13 cellular contexts compared by ENCODE assay signal in the genomic region with DNA sequence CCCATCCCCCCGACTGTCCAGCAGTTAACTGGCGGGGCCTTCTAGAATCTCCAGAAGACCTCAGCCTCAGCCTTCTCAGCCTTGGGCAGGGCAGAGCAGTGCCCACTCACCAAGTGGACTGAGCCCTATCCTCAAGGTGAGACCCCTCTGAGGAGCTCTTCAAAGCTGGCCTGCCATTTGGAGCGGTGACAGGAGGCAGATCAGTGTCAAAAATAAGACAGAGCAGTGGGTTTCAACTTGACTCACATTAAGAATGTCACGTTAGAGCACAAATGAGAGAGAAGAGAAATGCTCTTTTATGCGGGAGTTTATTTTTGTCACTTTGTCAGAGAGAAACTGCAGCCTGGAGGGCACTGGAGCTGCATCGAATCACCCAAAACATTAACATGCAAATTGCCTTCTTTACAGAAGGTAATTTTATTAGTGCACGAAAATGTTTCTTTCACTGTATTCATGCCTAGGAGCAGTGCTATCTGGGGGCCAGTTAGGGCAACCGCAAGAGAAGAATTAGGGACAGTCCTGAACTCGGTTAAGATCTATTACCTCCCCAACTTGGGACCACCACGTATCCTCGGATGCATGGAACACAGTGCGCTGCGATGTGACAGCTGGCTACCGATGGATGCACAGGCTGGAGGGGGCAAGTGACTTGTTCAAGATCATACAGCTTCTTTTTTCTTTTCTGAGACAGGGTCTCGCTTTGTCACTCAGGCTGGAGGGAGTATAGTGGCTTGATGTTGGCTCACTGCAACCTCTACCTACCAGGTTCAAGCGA.
DNase-seq lines count a peak whose midpoint lies in the region; ATAC-seq, FAIRE-seq and TF ChIP-seq lines count a peak whose summit lies in the region.
"Had no signal": no experiment of that assay in that cellular context is flagged by ENCODE, and none has a peak within 500 bp of the region (broad histone marks: within the 10 kb centered on the region; RNA-seq: fewer than 3 reads in every experiment).

No MANE protein-coding gene starts in this region.

- H3K9me3 ChIP-seq in tibial artery (no peaks in the 10 kb centered on the region), pancreas (no peaks in the 10 kb centered on the region)

- H3K4me3 ChIP-seq in tibial artery (no peak overlapping the region), foreskin fibroblast (ENCODE audit: low read depth in 1 of 2, low read length in 2 of 2) (no peak overlapping the region), pancreas (no peak overlapping the region)
- H3K4me3 ChIP-seq: dorsolateral prefrontal cortex had no signal

- TF ChIP-seq CTCF in GM13977 (IDR thresholded peaks at IDR 0.05; ENCODE audit: extremely low read depth, insufficient read depth, missing control alignments) (no peak), tibial artery (IDR thresholded peaks at IDR 0.05) (no peak), foreskin fibroblast (IDR thresholded peaks at IDR 0.05; ENCODE audit: low read depth, low read length) (no peak), pancreas (IDR thresholded peaks at IDR 0.05) (no peak)

- FAIRE-seq in pancreas (lab: Jason Lieb, UNC) = no peak

- H3K36me3 ChIP-seq in tibial artery (peaks cover 0 to 11% (median 6%) of the 10 kb centered on the region in 3 donors), pancreas (no peaks in the 10 kb centered on the region)

- H3K4me1 ChIP-seq in tibial artery (peaks cover 0 to 28% (median 3%) of the 10 kb centered on the region in 4 donors), pancreas (peaks cover 0 to 8% (median 0%) of the 10 kb centered on the region in 3 donors)
- H3K4me1 ChIP-seq: foreskin keratinocyte had no signal

- in situ Hi-C loops in GM13977 (cut with MboI; ENCODE audit: low pct_unique_long_range_greater_than_20kb, low sequenced_read_pairs, unreplicated experiment) = no loop called here

- ATAC-seq in GM19455 (IDR thresholded peaks at IDR 0.05; ENCODE audit: unreplicated experiment) = peak; percentile 80
- ATAC-seq in HG03442 (IDR thresholded peaks at IDR 0.05; ENCODE audit: unreplicated experiment) = peak; percentile 79
- ATAC-seq in GM19397 (IDR thresholded peaks at IDR 0.05; ENCODE audit: unreplicated experiment) = no peak
- no peak for ATAC-seq in pancreas
- ATAC-seq: foreskin keratinocyte had no signal

- DNase-seq in GM13977 (ENCODE audit: low spot score) (peak; percentile 70), posterior vena cava (ENCODE audit: low spot score) (peak; percentile 35), tibial artery (no peak), foreskin fibroblast (no peak), pancreas (no peak)
- DNase-seq: amniotic stem cell, foreskin keratinocyte, H9, NCI-H1436 had no signal

- H3K27ac ChIP-seq in tibial artery = no peak overlapping the region
- H3K27ac ChIP-seq in pancreas = no peak overlapping the region
- H3K27ac ChIP-seq: foreskin keratinocyte had no signal

- H3K27me3 ChIP-seq in tibial artery (no peaks in the 10 kb centered on the region), pancreas (no peaks in the 10 kb centered on the region)
- H3K27me3 ChIP-seq: dorsolateral prefrontal cortex, foreskin keratinocyte had no signal

- 90 to 98% methylated on average over 16 of the region's 16 CpGs for WGBS in pancreas, 2 donors

- intact Hi-C loops in posterior vena cava (cut with DNase I) (no loop called here), tibial artery (cut with DNase I; ENCODE audit: low total_unique reads) (no loop called here), pancreas (cut with DNase I) (no loop called here)

Comparison
In these comparisons a context has a peak if more than half of its experiments do, and no peak if none do; other contexts are left out.
1. DNase-seq: peak in GM13977 (single experiment) and posterior vena cava (single experiment); none in tibial artery (0 of 2), foreskin fibroblast (0 of 2) and pancreas (0 of 6).
2. ATAC-seq: peak in GM19455 (single experiment) and HG03442 (single experiment); none in GM19397 (single experiment) and pancreas (0 of 4).